Comparison of ENCODE assay signal across 16 cellular contexts in genomic region chr3:186286114-186286513, GRCh38.
DNase-seq lines count a peak whose midpoint lies in the region; ATAC-seq and TF ChIP-seq lines count a peak whose summit lies in the region.
"Had no signal": no experiment of that assay in that cellular context is flagged by ENCODE, and none has a peak within 500 bp of the region (broad histone marks: within the 10 kb centered on the region; RNA-seq: fewer than 3 reads in every experiment).

No MANE protein-coding gene starts in this region.

- TF ChIP-seq EP300 in tibial nerve (IDR thresholded peaks at IDR 0.05), result no peak

- ATAC-seq in right lobe of liver (no peak), GM19023 (IDR thresholded peaks at IDR 0.05; ENCODE audit: unreplicated experiment) (no peak)

- H3K4me3 ChIP-seq in liver (ENCODE audit: low read depth in 1 of 3, low read length in 3 of 3), result no peak overlapping the region
- no peak overlapping the region for H3K4me3 ChIP-seq in right lobe of liver
- H3K4me3 ChIP-seq in tibial nerve, result no peak overlapping the region
- H3K4me3 ChIP-seq: SJSA1 had no signal

- no peaks in the 10 kb centered on the region for H3K36me3 ChIP-seq in liver (ENCODE audit: control insufficient read depth in 4 of 4, insufficient read depth in 3 of 4, low read depth in 1 of 4, low read length in 3 of 4)
- H3K36me3 ChIP-seq in right lobe of liver, result no peaks in the 10 kb centered on the region
- no peaks in the 10 kb centered on the region for H3K36me3 ChIP-seq in tibial nerve
- H3K36me3 ChIP-seq: SJSA1 had no signal

- no peaks in the 10 kb centered on the region for H3K9me3 Mint-ChIP-seq in glutamatergic neuron (ENCODE audit: unreplicated experiment)

- H3K27ac ChIP-seq in liver (ENCODE audit: low read depth in 1 of 2, low read length in 2 of 2), result no peak overlapping the region
- H3K27ac ChIP-seq in right lobe of liver, result no peak overlapping the region
- no peak overlapping the region for H3K27ac ChIP-seq in tibial nerve
- H3K27ac ChIP-seq: C4-2B, SJSA1 had no signal

- H3K27me3 Mint-ChIP-seq in glutamatergic neuron (ENCODE audit: unreplicated experiment), result peaks cover 1% of the 10 kb centered on the region

- intact Hi-C loops in right lobe of liver (cut with DNase I), result no loop called here

- no peaks in the 10 kb centered on the region for H3K4me1 ChIP-seq in liver (ENCODE audit: control insufficient read depth in 4 of 4, insufficient read depth in 4 of 4, low read length in 3 of 4)
- no peaks in the 10 kb centered on the region for H3K4me1 ChIP-seq in right lobe of liver
- peaks cover 0 to 12% (median 4%) of the 10 kb centered on the region in 4 donors for H3K4me1 ChIP-seq in tibial nerve

- H3K27me3 ChIP-seq in liver (ENCODE audit: control insufficient read depth in 4 of 4, insufficient read depth in 4 of 4, low read length in 3 of 4), result peaks cover 0 to 2% (median 0%) of the 10 kb centered on the region in 4 donors
- no peaks in the 10 kb centered on the region for H3K27me3 ChIP-seq in right lobe of liver
- H3K27me3 ChIP-seq in tibial nerve, result no peaks in the 10 kb centered on the region
- H3K27me3 ChIP-seq: SJSA1 had no signal

- no peak for TF ChIP-seq POLR2A in right lobe of liver (IDR thresholded peaks at IDR 0.05)
- TF ChIP-seq POLR2A in tibial nerve (IDR thresholded peaks at IDR 0.05), result no peak

- TF ChIP-seq CTCF in liver (IDR thresholded peaks at IDR 0.05; ENCODE audit: low read depth, low read length, missing input control) (no peak), right lobe of liver (IDR thresholded peaks at IDR 0.05) (no peak), glutamatergic neuron (IDR thresholded peaks at IDR 0.05; ENCODE audit: partially characterized antibody, unreplicated experiment) (no peak), tibial nerve (IDR thresholded peaks at IDR 0.05) (no peak), GM13976 (IDR thresholded peaks at IDR 0.05; ENCODE audit: borderline replicate concordance, control extremely low read depth, extremely low read depth, insufficient read depth, missing control alignments) (no peak)

- H3K36me3 Mint-ChIP-seq in glutamatergic neuron (ENCODE audit: unreplicated experiment), result peaks cover 4% of the 10 kb centered on the region

- H3K4me1 Mint-ChIP-seq in glutamatergic neuron (ENCODE audit: low read depth, unreplicated experiment), result no peaks in the 10 kb centered on the region

- DNase-seq in right lobe of liver (no peak), astrocyte of the hippocampus (ENCODE audit: low read depth, low spot score) (peak; percentile 48), glutamatergic neuron (no peak), tibial nerve (ENCODE audit: low spot score in 2 of 2) (no peak), GM13976 (ENCODE audit: low spot score) (no peak), DMS153 (lab: John Stamatoyannopoulos, UW) (no peak)
- DNase-seq: 8988T, GDM1, NCI-H1436 treated with DMSO at 0.1 percent for 48 hours, NCI-H345, NCI-H526 treated with DMSO at 0.1 percent for 48 hours, SW 1271 had no signal

- H3K9me3 ChIP-seq in liver (ENCODE audit: control insufficient read depth in 4 of 4, low read length in 3 of 4), result no peaks in the 10 kb centered on the region
- H3K9me3 ChIP-seq in right lobe of liver, result no peaks in the 10 kb centered on the region
- H3K9me3 ChIP-seq in tibial nerve, result no peaks in the 10 kb centered on the region
- H3K9me3 ChIP-seq: SJSA1 had no signal

- no peak overlapping the region for H3K4me3 Mint-ChIP-seq in glutamatergic neuron (ENCODE audit: unreplicated experiment)

- H3K9ac ChIP-seq in liver (ENCODE audit: low read depth in 1 of 2, low read length in 2 of 2), result no peak overlapping the region

- in situ Hi-C loops in GM13976 (cut with MboI; ENCODE audit: low sequenced_read_pairs, unreplicated experiment), result no loop called here

- H3K27ac Mint-ChIP-seq in glutamatergic neuron (ENCODE audit: unreplicated experiment), result peak overlapping the region; percentile 26

- no peak for TF ChIP-seq RAD21 in liver (IDR thresholded peaks at IDR 0.05)

- 79% methylated on average over 5 of the region's 5 CpGs for WGBS in liver
- WGBS in right lobe of liver (ENCODE audit: insufficient coverage, low coverage, low lambda C conversion rate, missing lambda C conversion rate), result 66% methylated on average over 5 of the region's 5 CpGs
- WGBS in tibial nerve, 2 donors, result 75 to 89% methylated on average over 5 of the region's 5 CpGs

TF ChIP-seq in liver, 16 proteins besides CTCF, POLR2A, EP300 and RAD21:
- TF ChIP-seq NR2F2 (IDR thresholded peaks at IDR 0.05) (peak; percentile 19), RXRA (IDR thresholded peaks at IDR 0.05) (peak in 1 of 2 donors; percentile 39), SP1 (IDR thresholded peaks at IDR 0.05) (no peak)
